ENCODE assay signal across 15 cellular contexts in the genomic region with DNA sequence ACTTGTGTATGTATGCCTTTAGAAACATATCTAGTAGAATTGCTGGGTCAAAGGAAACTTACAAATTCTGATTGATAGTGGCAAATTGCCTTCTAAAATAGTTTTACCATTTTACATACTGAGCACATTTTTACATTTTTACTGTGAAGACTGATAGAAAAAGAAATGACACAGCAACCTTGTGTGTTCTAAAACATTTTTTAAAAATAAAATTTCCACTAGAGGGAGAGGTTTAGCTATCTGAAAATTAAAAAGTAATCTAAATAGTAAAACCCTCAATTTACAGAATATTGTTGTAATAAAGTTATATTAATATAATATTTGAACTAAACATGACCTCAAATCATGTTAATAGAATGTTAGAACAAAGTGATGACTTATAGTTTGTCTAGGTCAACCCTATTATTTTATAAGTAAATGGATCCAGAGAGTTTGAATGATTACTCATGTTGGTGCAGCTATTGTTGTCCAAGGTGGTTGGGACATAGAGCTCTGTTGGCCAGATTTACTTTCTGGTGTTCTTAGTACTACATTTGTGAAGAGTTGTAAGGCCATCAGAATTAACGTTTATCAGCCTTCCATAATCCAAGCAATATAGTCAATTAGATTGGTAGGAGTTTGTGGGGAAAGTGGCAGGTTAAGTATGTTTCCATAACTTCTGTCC. TPM values are rescaled to one million over a fixed set of nuclear protein-coding genes. Genes with fewer than 3 reads are reported as not detected.
DNase-seq lines count a peak whose midpoint lies in the region; ATAC-seq and TF ChIP-seq lines count a peak whose summit lies in the region.
"Had no signal": no experiment of that assay in that cellular context is flagged by ENCODE, and none has a peak within 500 bp of the region (broad histone marks: within the 10 kb centered on the region; RNA-seq: fewer than 3 reads in every experiment).

No MANE protein-coding gene starts in this region.

- H3K27ac ChIP-seq in esophagus muscularis mucosa (replicated peaks in 1 of 4) (peak overlapping the region in 2 of 4 donors; percentile 8 to 37), prostate gland (no peak overlapping the region)
- H3K27ac ChIP-seq: right atrium auricular region had no signal

- ATAC-seq in natural killer cell = no peak
- ATAC-seq: activated T-cell treated with anti-CD3 and anti-CD28 coated beads, Interleukin-2, amount 50 U/mL, for 72 hours had no signal

- H3K4me3 Mint-ChIP-seq in natural killer cell = no peak overlapping the region
- H3K4me3 Mint-ChIP-seq: activated B cell treated with CpG ODN at 0.5 μM for 24 hours; activated T-cell treated with anti-CD3 and anti-CD28 coated beads, Interleukin-2, amount 50 U/mL, for 72 hours; central memory CD8-positive, alpha-beta T cell had no signal

- WGBS in esophagus muscularis mucosa = 58% methylated on average over 1 of the region's 1 CpG
- WGBS in prostate gland = 65% methylated on average over 1 of the region's 1 CpG

- no peaks in the 10 kb centered on the region for H3K36me3 ChIP-seq in BJ (ENCODE audit: control insufficient read depth, insufficient read depth, low read length)
- peaks cover 0 to 24% (median 4%) of the 10 kb centered on the region in 4 donors for H3K36me3 ChIP-seq in esophagus muscularis mucosa
- no peaks in the 10 kb centered on the region for H3K36me3 ChIP-seq in prostate gland
- H3K36me3 ChIP-seq: right atrium auricular region had no signal

- intact Hi-C loops in esophagus muscularis mucosa (cut with DNase I) = loop anchor here (1.0 to 2.0 kb wide), 2 partner anchors 96 to 292 kb away; no protein-coding TSS in a partner anchor
- intact Hi-C loops in prostate gland (cut with DNase I) = loop anchor here (2.0 to 5.0 kb wide), 2 partner anchors 94 to 292 kb away; no protein-coding TSS in a partner anchor
- intact Hi-C loops in natural killer cell (cut with micrococcal nuclease) = loop anchor here (5.0 kb wide), 2 partner anchors 94 to 289 kb away; no protein-coding TSS in a partner anchor

- DNase-seq in BJ (ENCODE audit: low read depth) = no peak
- DNase-seq in OCI-M1 (lab: John Stamatoyannopoulos, UW) = peak; percentile 26
- no peak for DNase-seq in esophagus muscularis mucosa (ENCODE audit: extremely low spot score)
- DNase-seq in prostate gland (ENCODE audit: low spot score) = no peak
- DNase-seq in islet precursor cell = no peak
- DNase-seq in activated CD4-positive, alpha-beta T cell treated with anti-CD3 and anti-CD28 coated beads, Interleukin-2, amount 50 U/mL, for 4 hours = no peak
- DNase-seq in COR-L47 (lab: John Stamatoyannopoulos, UW) = no peak
- DNase-seq in natural killer cell = no peak
- DNase-seq: activated B cell treated with CpG ODN at 0.5 μM for 24 hours; activated T-cell treated with anti-CD3 and anti-CD28 coated beads, Interleukin-2, amount 50 U/mL, for 72 hours; glutamatergic neuron; mesendoderm; trophoblast cell had no signal

- H3K27me3 Mint-ChIP-seq in natural killer cell (ENCODE audit: low read depth in 2 of 2) = no peaks in the 10 kb centered on the region
- H3K27me3 Mint-ChIP-seq: activated B cell treated with CpG ODN at 0.5 μM for 24 hours; central memory CD8-positive, alpha-beta T cell had no signal

- H3K27me3 ChIP-seq in BJ (ENCODE audit: control insufficient read depth, insufficient read depth, low read length) = no peaks in the 10 kb centered on the region
- H3K27me3 ChIP-seq in esophagus muscularis mucosa = no peaks in the 10 kb centered on the region
- H3K27me3 ChIP-seq in prostate gland (replicated peaks; ENCODE audit: insufficient read depth) = no peaks in the 10 kb centered on the region
- H3K27me3 ChIP-seq: right atrium auricular region had no signal

- no peak for TF ChIP-seq EP300 in esophagus muscularis mucosa (IDR thresholded peaks at IDR 0.05)

- peaks cover 3 to 5% of the 10 kb centered on the region in 2 donors for H3K9me3 Mint-ChIP-seq in natural killer cell

- no peak overlapping the region for H3K27ac Mint-ChIP-seq in natural killer cell
- H3K27ac Mint-ChIP-seq: activated B cell treated with CpG ODN at 0.5 μM for 24 hours; activated T-cell treated with anti-CD3 and anti-CD28 coated beads, Interleukin-2, amount 50 U/mL, for 72 hours had no signal

- TF ChIP-seq POLR2A in esophagus muscularis mucosa (IDR thresholded peaks at IDR 0.05; ENCODE audit: low read depth) (no peak), prostate gland (IDR thresholded peaks at IDR 0.05) (no peak)

- H3K4me3 ChIP-seq in BJ (ENCODE audit: low read depth, low read length) (no peak overlapping the region), esophagus muscularis mucosa (no peak overlapping the region), prostate gland (no peak overlapping the region)
- H3K4me3 ChIP-seq: right atrium auricular region had no signal

- CTCF ChIA-PET in BJ (lab: Yijun Ruan, JAX) = interaction anchor here (0.5 to 3.2 kb wide), 8 partner anchors 80 to 292 kb away, joined by 3 to 34 read pairs (median 4); no protein-coding TSS in a partner anchor

- TF ChIP-seq CTCF in BJ (IDR thresholded peaks at IDR 0.05; ENCODE audit: insufficient read depth, low read depth, low read length) (peak; percentile 26; the same call in 1 of the 2 replicates), esophagus muscularis mucosa (IDR thresholded peaks at IDR 0.05) (peak; percentile 30 to 46 (median 45)), prostate gland (IDR thresholded peaks at IDR 0.05) (peak in 3 of 4 experiments; percentile 10 to 36 (median 20)), natural killer cell (IDR thresholded peaks at IDR 0.05) (no peak)

- H3K4me1 Mint-ChIP-seq in natural killer cell = no peaks in the 10 kb centered on the region
- H3K4me1 Mint-ChIP-seq: activated B cell treated with CpG ODN at 0.5 μM for 24 hours; central memory CD8-positive, alpha-beta T cell had no signal

- POLR2A ChIA-PET in BJ (lab: Charles Lee) = no interaction called here

- H3K9me3 ChIP-seq in esophagus muscularis mucosa (no peaks in the 10 kb centered on the region), prostate gland (no peaks in the 10 kb centered on the region)
- H3K9me3 ChIP-seq: right atrium auricular region had no signal

- no peaks in the 10 kb centered on the region for H3K36me3 Mint-ChIP-seq in natural killer cell

- H3K4me1 ChIP-seq in esophagus muscularis mucosa = peaks cover 0 to 18% (median 14%) of the 10 kb centered on the region in 4 donors
- no peaks in the 10 kb centered on the region for H3K4me1 ChIP-seq in prostate gland (replicated peaks)
- H3K4me1 ChIP-seq: right atrium auricular region had no signal

RNA-seq across cellular contexts. Expression of a gene that starts 17.2 kb away (rescaled TPM):
- 1.3 and 2.3 TPM in 2 replicates for polyA plus RNA-seq in BJ (2011; rRNA removed)
- 0.71 and 0.77 TPM in 2 replicates for polyA minus RNA-seq in BJ (2011; rRNA and poly(A)+ RNA removed)
- total RNA-seq in esophagus muscularis mucosa = 1 to 10 TPM; 1.0 to 5.8 (median 2.0) TPM
- total RNA-seq in prostate gland = 10 to 100 TPM in 1 of 2 donors, 1 to 10 TPM in 1; 1.4 to 21.5 TPM
- total RNA-seq in natural killer cell = 10 to 100 TPM; 10.3 to 14.5 (median 12.1) TPM

RNA-seq across cellular contexts. Expression of a gene that starts 17.8 kb away (rescaled TPM):
- polyA plus RNA-seq in BJ (2011; rRNA removed) = 8.8 and 17.3 TPM in 2 replicates
- 9.4 and 12.4 TPM in 2 replicates for polyA minus RNA-seq in BJ (2011; rRNA and poly(A)+ RNA removed)
- total RNA-seq in esophagus muscularis mucosa = 10 to 100 TPM; 17.1 to 28.2 (median 22.5) TPM
- 10 to 100 TPM; 23.8 to 26.6 TPM for total RNA-seq in prostate gland
- 10 to 100 TPM; 42.3 to 50.7 (median 46.7) TPM for total RNA-seq in natural killer cell

RNA-seq across cellular contexts. Expression of a gene that starts 49.5 kb away (rescaled TPM):
- polyA plus RNA-seq in BJ (2011; rRNA removed) = 117 and 194 TPM in 2 replicates
- polyA minus RNA-seq in BJ (2011; rRNA and poly(A)+ RNA removed) = 188 and 210 TPM in 2 replicates
- 10 to 100 TPM; 49.8 to 80.6 (median 67.1) TPM for total RNA-seq in esophagus muscularis mucosa
- total RNA-seq in prostate gland = 10 to 100 TPM; 58.3 to 89.2 TPM
- total RNA-seq in natural killer cell = 10 to 100 TPM; 50.8 to 70.8 (median 66.2) TPM
